Comparison of ENCODE assay signal across 8 cellular contexts in the genomic region with DNA sequence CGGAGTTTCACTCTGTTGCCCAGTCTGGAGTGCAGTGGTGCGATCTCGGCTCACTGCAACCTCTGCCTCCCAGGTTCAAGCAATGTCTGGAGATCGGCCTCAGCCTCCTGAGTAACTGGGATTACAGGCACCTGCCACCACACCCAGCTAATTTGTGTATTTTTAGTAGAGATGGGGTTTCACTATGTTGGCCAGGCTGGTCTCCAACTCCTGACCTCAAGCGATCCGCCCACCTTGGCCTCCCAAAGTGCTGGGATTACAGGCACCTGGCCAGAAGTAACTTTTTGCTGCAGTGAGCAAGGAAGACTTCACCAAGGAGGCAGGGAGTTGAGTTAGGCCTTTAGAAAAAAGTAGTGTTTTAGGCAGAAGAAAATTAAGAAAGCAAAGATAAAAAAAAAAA. TPM values are rescaled to one million over a fixed set of nuclear protein-coding genes. Genes with fewer than 3 reads are reported as not detected.
DNase-seq lines count a peak whose midpoint lies in the region; ATAC-seq and TF ChIP-seq lines count a peak whose summit lies in the region.
"Not testable (repeated sequence)": the region's sequence is repeated elsewhere in the genome, so short reads cannot be mapped to it uniquely, and the experiment has no call there.

No MANE protein-coding gene starts in this region.

- H3K9ac ChIP-seq in HUES6 (ENCODE audit: low read length) = not testable (repeated sequence)
- peak overlapping the region; percentile 7 for H3K9ac ChIP-seq in iPS-18a (ENCODE audit: low read length)
- H3K9ac ChIP-seq in stomach smooth muscle (ENCODE audit: low read length in 2 of 2) = peak overlapping the region in 1 of 2 donors; percentile 91

- CTCF ChIA-PET in BJ (lab: Yijun Ruan, JAX) (interaction anchor here (0.7 to 3.4 kb wide), 2 partner anchors 49 to 560 kb away, joined by 3 to 11 read pairs; a partner anchor contains a TSS), T-cell (lab: Charles Lee) (interaction anchor here in 1 of 2 donors (0.5 kb wide), 1 partner anchor 57 kb away, joined by 4 read pairs; no protein-coding TSS in a partner anchor)

- not testable (repeated sequence) for H3K36me3 ChIP-seq in BJ (ENCODE audit: control insufficient read depth, insufficient read depth, low read length); HUES6 (ENCODE audit: control insufficient read depth, insufficient read depth, low read length); effector memory CD4-positive, alpha-beta T cell (ENCODE audit: control insufficient read depth, insufficient read depth, low read length); iPS-18a (ENCODE audit: control insufficient read depth, low read depth, low read length); stomach smooth muscle (ENCODE audit: control insufficient read depth in 2 of 2, insufficient read depth in 2 of 2, low read length in 2 of 2)

- POLR2A ChIA-PET in BJ (lab: Charles Lee) = not testable (repeated sequence)
- POLR2A ChIA-PET in T-cell (lab: Charles Lee) = interaction anchor here (0.7 kb wide), 2 partner anchors 554 to 747 kb away, joined by 3 to 5 read pairs; no protein-coding TSS in a partner anchor

- H3K27me3 Mint-ChIP-seq in T-cell; activated naive CD8-positive, alpha-beta T cell; neural crest cell (ENCODE audit: low read depth): not testable (repeated sequence)

- ATAC-seq in T-cell (replicated peaks in 1 of 4) = not testable (repeated sequence)

- H3K4me3 Mint-ChIP-seq in T-cell = peak overlapping the region; percentile 88 to 99 (median 94)
- peak overlapping the region; percentile 99 for H3K4me3 Mint-ChIP-seq in activated naive CD8-positive, alpha-beta T cell
- peak overlapping the region; percentile 92 for H3K4me3 Mint-ChIP-seq in neural crest cell

- not testable (repeated sequence) for TF ChIP-seq CTCF in BJ (IDR thresholded peaks at IDR 0.05; ENCODE audit: insufficient read depth, low read depth, low read length); neural crest cell (conservative IDR thresholded peaks at IDR 0.05)

- peaks cover 27% of the 10 kb centered on the region for H3K4me1 ChIP-seq in HUES6 (ENCODE audit: control insufficient read depth, insufficient read depth, low read length)
- peaks cover 41% of the 10 kb centered on the region for H3K4me1 ChIP-seq in effector memory CD4-positive, alpha-beta T cell (ENCODE audit: control insufficient read depth, insufficient read depth, low read length, poor library complexity, severe bottlenecking)
- not testable (repeated sequence) for H3K4me1 ChIP-seq in iPS-18a (ENCODE audit: control insufficient read depth, low read depth, low read length)
- H3K4me1 ChIP-seq in stomach smooth muscle (ENCODE audit: control insufficient read depth, insufficient read depth, low read length) = peaks cover 14% of the 10 kb centered on the region

- H3K4me3 ChIP-seq in BJ (ENCODE audit: low read depth, low read length) (peak overlapping the region; percentile 84), HUES6 (ENCODE audit: low read depth, low read length) (peak overlapping the region; percentile 91; the same call in 1 of the 2 replicates), iPS-18a (ENCODE audit: low read length) (peak overlapping the region; percentile 85), stomach smooth muscle (ENCODE audit: low read length in 2 of 2) (peak overlapping the region; percentile 32 to 96)
- H3K4me3 ChIP-seq in effector memory CD4-positive, alpha-beta T cell (ENCODE audit: insufficient read depth, low read depth, low read length, poor library complexity, severe bottlenecking) = peak overlapping the region; percentile 78

- H3K9me3 ChIP-seq in HUES6 (ENCODE audit: control insufficient read depth, insufficient read depth, low read depth, low read length); effector memory CD4-positive, alpha-beta T cell (ENCODE audit: control insufficient read depth, low read length); iPS-18a (ENCODE audit: control insufficient read depth, low read depth, low read length); stomach smooth muscle (ENCODE audit: control insufficient read depth in 2 of 2, low read length in 2 of 2): not testable (repeated sequence)

- peak overlapping the region; percentile 86 to 97 for H3K27ac Mint-ChIP-seq in T-cell
- peak overlapping the region; percentile 87 for H3K27ac Mint-ChIP-seq in activated naive CD8-positive, alpha-beta T cell
- H3K27ac Mint-ChIP-seq in neural crest cell (ENCODE audit: unreplicated experiment) = not testable (repeated sequence)

- H3K4me1 Mint-ChIP-seq in T-cell (peaks cover 62 to 84% (median 64%) of the 10 kb centered on the region in 3 donors), neural crest cell (peaks cover 63% of the 10 kb centered on the region)
- H3K4me1 Mint-ChIP-seq in activated naive CD8-positive, alpha-beta T cell (ENCODE audit: low read depth) = peaks cover 66% of the 10 kb centered on the region

- DNase-seq in BJ (ENCODE audit: low read depth); T-cell; effector memory CD4-positive, alpha-beta T cell; neural crest cell (ENCODE audit: low read depth, low spot score): not testable (repeated sequence)

- not testable (repeated sequence) for H3K9me3 Mint-ChIP-seq in T-cell; activated naive CD8-positive, alpha-beta T cell (ENCODE audit: low read depth); neural crest cell

- H3K27ac ChIP-seq in HUES6 (ENCODE audit: low read depth, low read length); iPS-18a (ENCODE audit: low read length); stomach smooth muscle (ENCODE audit: low read length): not testable (repeated sequence)
- H3K27ac ChIP-seq in effector memory CD4-positive, alpha-beta T cell (ENCODE audit: insufficient read depth, low read length, poor library complexity, severe bottlenecking) = peak overlapping the region; percentile 99

- H3K36me3 Mint-ChIP-seq in T-cell (peaks cover 25% of the 10 kb centered on the region), neural crest cell (ENCODE audit: low read depth) (peaks cover 16% of the 10 kb centered on the region)
- not testable (repeated sequence) for H3K36me3 Mint-ChIP-seq in activated naive CD8-positive, alpha-beta T cell

- H3K27me3 ChIP-seq in BJ (ENCODE audit: control insufficient read depth, insufficient read depth, low read length); HUES6 (ENCODE audit: control insufficient read depth, insufficient read depth, low read length); effector memory CD4-positive, alpha-beta T cell (replicated peaks; ENCODE audit: control insufficient read depth, insufficient read depth, low read length, poor library complexity, severe bottlenecking); iPS-18a (ENCODE audit: control insufficient read depth, insufficient read depth, low read length); stomach smooth muscle (ENCODE audit: control insufficient read depth in 1 of 2, insufficient read depth in 2 of 2, low read length in 2 of 2): not testable (repeated sequence)

RNA-seq across cellular contexts. Expression of a gene that starts 3.9 kb away (rescaled TPM):
- 2.7 and 4.9 TPM in 2 replicates for polyA plus RNA-seq in BJ (2011; rRNA removed)
- 6.5 and 9.1 TPM in 2 replicates for polyA minus RNA-seq in BJ (2011; rRNA and poly(A)+ RNA removed)
- 100 to 1,000 TPM in 2 of 5 donors, 10 to 100 TPM in 3; 90.5 to 111 (median 98.4) TPM for total RNA-seq in T-cell
- 47.4 and 50.5 TPM in 2 replicates for total RNA-seq in neural crest cell

RNA-seq across cellular contexts. Expression of a gene that starts 57.9 kb away (rescaled TPM):
- 51.0 and 65.0 TPM in 2 replicates for polyA plus RNA-seq in BJ (2011; rRNA removed)
- polyA minus RNA-seq in BJ (2011; rRNA and poly(A)+ RNA removed) = 34.9 and 53.5 TPM in 2 replicates
- total RNA-seq in T-cell (10 to 100 TPM; 13.8 to 19.3 (median 16.1) TPM), neural crest cell (49.0 and 50.7 TPM in 2 replicates)
